In the genomic region with DNA sequence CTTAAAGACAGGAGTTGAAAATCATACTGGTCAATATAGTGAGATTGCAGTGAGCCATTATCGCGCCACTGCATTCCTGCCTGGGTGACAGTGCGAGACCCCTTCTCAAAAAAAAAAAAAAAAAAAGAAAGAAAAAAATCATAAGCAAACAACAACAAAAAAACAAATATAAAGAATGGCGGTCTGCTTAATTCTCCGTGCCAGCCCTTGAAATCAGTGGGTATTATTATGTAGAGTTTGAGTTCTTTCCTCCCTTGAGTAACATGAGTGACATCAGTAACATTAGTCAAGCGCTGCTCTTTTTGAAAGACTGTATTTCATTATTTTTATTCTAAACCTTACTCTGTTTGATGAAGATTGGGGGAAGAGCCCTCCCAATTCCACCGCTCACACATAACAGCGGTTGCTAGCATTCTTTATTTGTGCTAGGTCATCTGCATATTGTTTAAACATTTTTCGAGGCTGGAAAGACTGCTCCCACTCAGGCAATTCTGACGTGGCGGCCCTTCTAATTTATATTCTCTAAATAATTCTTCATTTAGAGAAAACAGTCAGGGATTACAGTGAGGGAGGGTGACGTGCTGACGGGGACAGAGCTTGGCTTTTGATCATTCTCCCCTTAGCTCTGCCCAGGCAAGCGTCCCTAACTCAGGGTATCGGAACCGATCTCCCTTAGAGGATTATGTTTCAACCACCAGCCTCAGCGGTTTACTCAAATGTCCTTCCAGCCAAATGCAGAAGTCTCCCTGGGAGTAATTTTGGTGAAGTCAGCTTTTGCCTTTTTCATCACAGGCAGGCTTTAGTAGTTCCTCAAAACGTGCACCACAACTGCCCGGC, we compare ENCODE assay signal across 1 cellular context.
TF ChIP-seq lines count a peak whose summit lies in the region.

No MANE protein-coding gene starts in this region.

TF ChIP-seq in HepG2, 621 proteins besides CTCF, POLR2A, EP300 and RAD21 (continued from another document):
- no peak for TF ChIP-seq ZNF770 (CRISPR knock-in tag; IDR thresholded peaks at IDR 0.05)
- TF ChIP-seq, protein P1, sequence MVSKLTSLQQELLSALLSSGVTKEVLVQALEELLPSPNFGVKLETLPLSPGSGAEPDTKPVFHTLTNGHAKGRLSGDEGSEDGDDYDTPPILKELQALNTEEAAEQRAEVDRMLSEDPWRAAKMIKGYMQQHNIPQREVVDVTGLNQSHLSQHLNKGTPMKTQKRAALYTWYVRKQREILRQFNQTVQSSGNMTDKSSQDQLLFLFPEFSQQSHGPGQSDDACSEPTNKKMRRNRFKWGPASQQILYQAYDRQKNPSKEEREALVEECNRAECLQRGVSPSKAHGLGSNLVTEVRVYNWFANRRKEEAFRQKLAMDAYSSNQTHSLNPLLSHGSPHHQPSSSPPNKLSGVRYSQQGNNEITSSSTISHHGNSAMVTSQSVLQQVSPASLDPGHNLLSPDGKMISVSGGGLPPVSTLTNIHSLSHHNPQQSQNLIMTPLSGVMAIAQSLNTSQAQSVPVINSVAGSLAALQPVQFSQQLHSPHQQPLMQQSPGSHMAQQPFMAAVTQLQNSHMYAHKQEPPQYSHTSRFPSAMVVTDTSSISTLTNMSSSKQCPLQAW (CRISPR knock-in tag; IDR thresholded peaks at IDR 0.05) = no peak
- TF ChIP-seq ZKSCAN5 (CRISPR knock-in tag; IDR thresholded peaks at IDR 0.05) = no peak
- peak; percentile 2; the same call in 1 of the 2 replicates for TF ChIP-seq TCF7 (IDR thresholded peaks at IDR 0.05; ENCODE audit: low read depth)
- TF ChIP-seq NFATC3 (CRISPR knock-in tag; IDR thresholded peaks at IDR 0.05) = no peak
- peak; percentile 16; the same call in 1 of the 2 replicates for TF ChIP-seq ZNF670 (CRISPR knock-in tag; IDR thresholded peaks at IDR 0.05; ENCODE audit: borderline replicate concordance)
- TF ChIP-seq, protein P2, sequence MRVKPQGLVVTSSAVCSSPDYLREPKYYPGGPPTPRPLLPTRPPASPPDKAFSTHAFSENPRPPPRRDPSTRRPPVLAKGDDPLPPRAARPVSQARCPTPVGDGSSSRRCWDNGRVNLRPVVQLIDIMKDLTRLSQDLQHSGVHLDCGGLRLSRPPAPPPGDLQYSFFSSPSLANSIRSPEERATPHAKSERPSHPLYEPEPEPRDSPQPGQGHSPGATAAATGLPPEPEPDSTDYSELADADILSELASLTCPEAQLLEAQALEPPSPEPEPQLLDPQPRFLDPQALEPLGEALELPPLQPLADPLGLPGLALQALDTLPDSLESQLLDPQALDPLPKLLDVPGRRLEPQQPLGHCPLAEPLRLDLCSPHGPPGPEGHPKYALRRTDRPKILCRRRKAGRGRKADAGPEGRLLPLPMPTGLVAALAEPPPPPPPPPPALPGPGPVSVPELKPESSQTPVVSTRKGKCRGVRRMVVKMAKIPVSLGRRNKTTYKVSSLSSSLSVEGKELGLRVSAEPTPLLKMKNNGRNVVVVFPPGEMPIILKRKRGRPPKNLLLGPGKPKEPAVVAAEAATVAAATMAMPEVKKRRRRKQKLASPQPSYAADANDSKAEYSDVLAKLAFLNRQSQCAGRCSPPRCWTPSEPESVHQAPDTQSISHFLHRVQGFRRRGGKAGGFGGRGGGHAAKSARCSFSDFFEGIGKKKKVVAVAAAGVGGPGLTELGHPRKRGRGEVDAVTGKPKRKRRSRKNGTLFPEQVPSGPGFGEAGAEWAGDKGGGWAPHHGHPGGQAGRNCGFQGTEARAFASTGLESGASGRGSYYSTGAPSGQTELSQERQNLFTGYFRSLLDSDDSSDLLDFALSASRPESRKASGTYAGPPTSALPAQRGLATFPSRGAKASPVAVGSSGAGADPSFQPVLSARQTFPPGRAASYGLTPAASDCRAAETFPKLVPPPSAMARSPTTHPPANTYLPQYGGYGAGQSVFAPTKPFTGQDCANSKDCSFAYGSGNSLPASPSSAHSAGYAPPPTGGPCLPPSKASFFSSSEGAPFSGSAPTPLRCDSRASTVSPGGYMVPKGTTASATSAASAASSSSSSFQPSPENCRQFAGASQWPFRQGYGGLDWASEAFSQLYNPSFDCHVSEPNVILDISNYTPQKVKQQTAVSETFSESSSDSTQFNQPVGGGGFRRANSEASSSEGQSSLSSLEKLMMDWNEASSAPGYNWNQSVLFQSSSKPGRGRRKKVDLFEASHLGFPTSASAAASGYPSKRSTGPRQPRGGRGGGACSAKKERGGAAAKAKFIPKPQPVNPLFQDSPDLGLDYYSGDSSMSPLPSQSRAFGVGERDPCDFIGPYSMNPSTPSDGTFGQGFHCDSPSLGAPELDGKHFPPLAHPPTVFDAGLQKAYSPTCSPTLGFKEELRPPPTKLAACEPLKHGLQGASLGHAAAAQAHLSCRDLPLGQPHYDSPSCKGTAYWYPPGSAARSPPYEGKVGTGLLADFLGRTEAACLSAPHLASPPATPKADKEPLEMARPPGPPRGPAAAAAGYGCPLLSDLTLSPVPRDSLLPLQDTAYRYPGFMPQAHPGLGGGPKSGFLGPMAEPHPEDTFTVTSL (CRISPR knock-in tag; IDR thresholded peaks at IDR 0.05; ENCODE audit: borderline replicate concordance) = peak; percentile 10; the same call in 1 of the 2 replicates
- TF ChIP-seq HOXA3 (CRISPR knock-in tag; IDR thresholded peaks at IDR 0.05) = no peak
- no peak for TF ChIP-seq TOPORS (CRISPR knock-in tag; IDR thresholded peaks at IDR 0.05)
- TF ChIP-seq KLF12 (CRISPR knock-in tag; IDR thresholded peaks at IDR 0.05; ENCODE audit: borderline replicate concordance) = no peak
- 0 out of 2 replicates have a peak, but pooled peaks have one; percentile 14 for TF ChIP-seq ZNF772 (CRISPR knock-in tag; IDR thresholded peaks at IDR 0.05)
- TF ChIP-seq, protein P3, sequence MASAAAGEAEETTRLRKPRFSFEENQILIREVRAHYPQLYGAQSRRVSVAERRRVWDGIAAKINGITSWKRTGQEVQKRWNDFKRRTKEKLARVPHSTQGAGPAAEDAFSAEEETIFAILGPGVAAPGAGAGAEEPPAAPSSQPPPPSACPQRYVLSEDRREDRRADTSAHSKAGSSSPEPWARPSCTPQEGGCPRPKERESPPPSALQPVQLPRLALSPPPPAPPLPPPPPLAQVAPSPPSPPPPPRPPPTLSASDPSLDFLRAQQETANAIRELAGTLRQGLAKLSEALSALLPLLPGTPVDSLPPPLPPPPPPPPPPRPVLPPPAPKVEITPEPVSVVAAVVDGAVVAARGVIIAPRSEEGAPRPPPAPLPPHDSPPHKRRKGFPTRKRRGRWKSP (CRISPR knock-in tag; IDR thresholded peaks at IDR 0.05) = peak; percentile 26; the same call in 1 of the 2 replicates
- TF ChIP-seq SMAD9 (CRISPR knock-in tag; IDR thresholded peaks at IDR 0.05) = 0 out of 2 replicates have a peak, but pooled peaks have one; percentile 12
- peak; percentile 12; the same call in 1 of the 2 replicates for TF ChIP-seq TARDBP (CRISPR knock-in tag; IDR thresholded peaks at IDR 0.05)
- 0 out of 2 replicates have a peak, but pooled peaks have one; percentile 67 for TF ChIP-seq ZBTB34 (CRISPR knock-in tag; IDR thresholded peaks at IDR 0.05)
TF ChIP-seq in HepG2: peak in this region for 13.
